In genomic region chr2:100520224-100520623, GRCh38 we compare ENCODE assay signal across 27 cellular contexts. TPM values are rescaled to one million over a fixed set of nuclear protein-coding genes. Genes with fewer than 3 reads are reported as not detected.
"Had no signal": no experiment of that assay in that cellular context is flagged by ENCODE, and none has a peak within 500 bp of the region (broad histone marks: within the 10 kb centered on the region; RNA-seq: fewer than 3 reads in every experiment).

No MANE protein-coding gene starts in this region.

- H3K9me3 Mint-ChIP-seq: activated CD4-positive, alpha-beta memory T cell treated with anti-CD3 and anti-CD28 coated beads for 36 hours; activated T-helper 1 cell treated with anti-CD3 and anti-CD28 coated beads, Interleukin-12 subunit alpha, Interleukin-12 subunit beta, Interleukin-2, Interleukin-4 antibody, amounts not matched to agents 30 ng/mL and 10 ng/mL and 1 ng/mL, durations not matched to agents 14 hours and 24 hours and 36 hours; dendritic cell treated with granulocyte-macrophage colony-stimulating factor and Interleukin-4, amounts not matched to agents 40 ng/mL and 50 ng/mL, for 4 days; nephron had no signal

- H3K4me1 ChIP-seq: adrenal gland, esophagus muscularis mucosa, lower lobe of right lung had no signal

- H2AFZ ChIP-seq: hepatocyte had no signal

- H3K4me3 Mint-ChIP-seq: activated CD4-positive, alpha-beta memory T cell treated with anti-CD3 and anti-CD28 coated beads for 36 hours; activated T-helper 1 cell treated with anti-CD3 and anti-CD28 coated beads, Interleukin-12 subunit alpha, Interleukin-12 subunit beta, Interleukin-2, Interleukin-4 antibody, amounts not matched to agents 30 ng/mL and 10 ng/mL and 1 ng/mL, durations not matched to agents 14 hours and 24 hours and 36 hours; dendritic cell treated with granulocyte-macrophage colony-stimulating factor and Interleukin-4, amounts not matched to agents 40 ng/mL and 50 ng/mL, for 4 days; nephron; stimulated activated naive CD8-positive, alpha-beta T cell treated with anti-CD3 and anti-CD28 coated beads, Interleukin-15, amount 100 ng/mL, for 72 hours; type B pancreatic cell; WTC11 had no signal

- H3K4me3 ChIP-seq: adrenal gland, cardiac muscle cell, esophagus muscularis mucosa, hepatocyte, lower lobe of right lung, skin epidermis had no signal

- H3K4me2 ChIP-seq: hepatocyte had no signal

- DNase-seq: activated CD4-positive, alpha-beta memory T cell treated with anti-CD3 and anti-CD28 coated beads for 36 hours; activated CD4-positive, alpha-beta T cell treated with anti-CD3 and anti-CD28 coated beads for 4 hours; activated gamma-delta T cell treated with Interleukin-2 at 50 U/mL for 16 hours; activated T-cell treated with anti-CD3 and anti-CD28 coated beads for 4 hours; adrenal gland; effector CD8-positive, alpha-beta T cell; left colon; lower lobe of right lung; right cardiac atrium; stimulated activated CD4-positive, alpha-beta T cell treated with anti-CD3 and anti-CD28 coated beads, Interleukin-15, amount 100 ng/mL, for 24 hours; stimulated activated CD4-positive, alpha-beta T cell treated with anti-CD3 and anti-CD28 coated beads, Interleukin-2, amount 100 ng/mL, for 48 hours; stimulated activated naive CD8-positive, alpha-beta T cell treated with anti-CD3 and anti-CD28 coated beads, Interleukin-15, amount 100 ng/mL, for 72 hours; T-helper 2 cell had no signal

- H3K36me3 Mint-ChIP-seq: activated CD4-positive, alpha-beta memory T cell treated with anti-CD3 and anti-CD28 coated beads for 36 hours; activated naive CD4-positive, alpha-beta T cell treated with anti-CD3 and anti-CD28 coated beads, Interleukin-2, amount 50 U/mL, for 72 hours; type B pancreatic cell; WTC11 had no signal

- H3K4me1 Mint-ChIP-seq: stimulated activated naive CD8-positive, alpha-beta T cell treated with anti-CD3 and anti-CD28 coated beads, Interleukin-15, amount 100 ng/mL, for 72 hours; WTC11 had no signal

- H3K27me3 ChIP-seq: adrenal gland, cardiac muscle cell, esophagus muscularis mucosa, hepatocyte had no signal

- H3K27me3 Mint-ChIP-seq: stimulated activated naive CD8-positive, alpha-beta T cell treated with anti-CD3 and anti-CD28 coated beads, Interleukin-15, amount 100 ng/mL, for 72 hours had no signal

- ATAC-seq: activated naive CD4-positive, alpha-beta T cell treated with anti-CD3 and anti-CD28 coated beads, Interleukin-2, amount 50 U/mL, for 72 hours; left colon; lower lobe of right lung; right cardiac atrium; stimulated activated naive CD8-positive, alpha-beta T cell treated with anti-CD3 and anti-CD28 coated beads, Interleukin-15, amount 100 ng/mL, for 72 hours; WTC11 had no signal

- H3K27ac ChIP-seq: adrenal gland, cardiac muscle cell, esophagus muscularis mucosa, hepatocyte, lower lobe of right lung, skin epidermis had no signal

- H3K79me2 ChIP-seq: hepatocyte had no signal

- H3K9me3 ChIP-seq: adrenal gland, esophagus muscularis mucosa, lower lobe of right lung had no signal

- H3K27ac Mint-ChIP-seq: activated CD4-positive, alpha-beta memory T cell treated with anti-CD3 and anti-CD28 coated beads for 36 hours; activated naive CD4-positive, alpha-beta T cell treated with anti-CD3 and anti-CD28 coated beads, Interleukin-2, amount 50 U/mL, for 72 hours; activated T-helper 1 cell treated with anti-CD3 and anti-CD28 coated beads, Interleukin-12 subunit alpha, Interleukin-12 subunit beta, Interleukin-2, Interleukin-4 antibody, amounts not matched to agents 30 ng/mL and 10 ng/mL and 1 ng/mL, durations not matched to agents 14 hours and 24 hours and 36 hours; dendritic cell treated with granulocyte-macrophage colony-stimulating factor and Interleukin-4, amounts not matched to agents 40 ng/mL and 50 ng/mL, for 4 days; nephron; stimulated activated naive CD8-positive, alpha-beta T cell treated with anti-CD3 and anti-CD28 coated beads, Interleukin-15, amount 100 ng/mL, for 72 hours; type B pancreatic cell; WTC11 had no signal

- H3K36me3 ChIP-seq: adrenal gland, cardiac muscle cell, esophagus muscularis mucosa, lower lobe of right lung had no signal

RNA-seq across cellular contexts. Expression of gene NMS, which starts 49.9 kb away (rescaled TPM):
- total RNA-seq: activated CD4-positive, alpha-beta memory T cell treated with anti-CD3 and anti-CD28 coated beads for 36 hours; activated naive CD4-positive, alpha-beta T cell treated with anti-CD3 and anti-CD28 coated beads, Interleukin-2, amount 50 U/mL, for 72 hours; activated T-helper 1 cell treated with anti-CD3 and anti-CD28 coated beads, Interleukin-12 subunit alpha, Interleukin-12 subunit beta, Interleukin-2, Interleukin-4 antibody, amounts not matched to agents 30 ng/mL and 10 ng/mL and 1 ng/mL, durations not matched to agents 14 hours and 24 hours and 36 hours; adrenal gland; cardiac muscle cell; chondrocyte; esophagus muscularis mucosa; fibroblast of villous mesenchyme; hepatocyte; left colon; lower lobe of right lung; posterior vena cava; right cardiac atrium; temporal lobe; WTC11 had no signal
- polyA plus RNA-seq: adrenal gland, cardiac muscle cell, hepatocyte, right cardiac atrium had no signal
